ENCODE assay signal across 8 cellular contexts in genomic region chr22:20418211-20418788, GRCh38. TPM values are rescaled to one million over a fixed set of nuclear protein-coding genes. Genes with fewer than 3 reads are reported as not detected.
DNase-seq lines count a peak whose midpoint lies in the region; ATAC-seq and TF ChIP-seq lines count a peak whose summit lies in the region.

No MANE protein-coding gene starts in this region.

- DNase-seq in C1 segment of cervical spinal cord (lab: John Stamatoyannopoulos, UW) (peak in 13 of 14 donors; percentile 35 to 78 (median 57)), HFFc6 (peak; percentile 81), activated T-cell treated with anti-CD3 and anti-CD28 coated beads for 48 hours (ENCODE audit: low read depth) (peak; percentile 66), NCI-H2107 (lab: John Stamatoyannopoulos, UW) (no peak)
- peak; percentile 80 for DNase-seq in stimulated activated CD8-positive, alpha-beta memory T cell treated with anti-CD3 and anti-CD28 coated beads, Interleukin-4, amount 100 ng/mL, for 48 hours

- H3K27ac ChIP-seq in OCI-LY1 (ENCODE audit: low read depth, low read length, poor library complexity, severe bottlenecking), result no peak overlapping the region

- peak overlapping the region; percentile 65 for H3K27ac Mint-ChIP-seq in HFFc6

- peak; percentile 78 for ATAC-seq in esophagus mucosa

- H3K27me3 Mint-ChIP-seq in HFFc6 (ENCODE audit: insufficient read depth), result no peaks in the 10 kb centered on the region; the same call in none of the 2 replicates

- H3K4me2 ChIP-seq in OCI-LY1 (ENCODE audit: low read length), result peak overlapping the region; percentile 80

- H3K36me3 ChIP-seq in OCI-LY1 (ENCODE audit: insufficient read depth, low read length) (no peaks in the 10 kb centered on the region), mucosa of stomach (ENCODE audit: control insufficient read depth, insufficient read depth, low read length) (no peaks in the 10 kb centered on the region)

- TF ChIP-seq CTCF in HFFc6 (IDR thresholded peaks at IDR 0.05) (peak; percentile 96), OCI-LY1 (IDR thresholded peaks at IDR 0.05; ENCODE audit: low read length) (peak; percentile 81)

- H3K9me3 Mint-ChIP-seq in HFFc6, result no peaks in the 10 kb centered on the region

- H3K4me1 Mint-ChIP-seq in HFFc6 (ENCODE audit: low read depth), result peaks cover 2% of the 10 kb centered on the region; the same call in 1 of the 2 replicates

- H3K4me3 ChIP-seq in OCI-LY1 (ENCODE audit: low read depth, low read length, poor library complexity, severe bottlenecking), result peak overlapping the region; percentile 56
- H3K4me3 ChIP-seq in mucosa of stomach (ENCODE audit: low read length), result no peak overlapping the region

- no peaks in the 10 kb centered on the region for H3K36me3 Mint-ChIP-seq in HFFc6 (ENCODE audit: low read depth)

- H3K9me2 ChIP-seq in OCI-LY1 (ENCODE audit: low read depth, low read length), result no peaks in the 10 kb centered on the region

- no peaks in the 10 kb centered on the region for H3F3A ChIP-seq in OCI-LY1 (ENCODE audit: insufficient read depth, low read length)

- no peaks in the 10 kb centered on the region for H3K4me1 ChIP-seq in OCI-LY1 (ENCODE audit: insufficient read depth, low read length, severe bottlenecking)
- peaks cover 4% of the 10 kb centered on the region for H3K4me1 ChIP-seq in mucosa of stomach (ENCODE audit: control insufficient read depth, insufficient read depth, low read length)

- no peaks in the 10 kb centered on the region for H3K79me2 ChIP-seq in OCI-LY1 (ENCODE audit: insufficient read depth, low read length)

- peak overlapping the region; percentile 48; the same call in 1 of the 2 replicates for H3K9ac ChIP-seq in OCI-LY1 (ENCODE audit: low read length)
- peak overlapping the region; percentile 39 for H3K9ac ChIP-seq in mucosa of stomach (ENCODE audit: low read length)

- peak overlapping the region; percentile 80 for H3K4me3 Mint-ChIP-seq in HFFc6

- H2AFZ ChIP-seq in OCI-LY1 (ENCODE audit: low read length), result no peak overlapping the region

- H3K27me3 ChIP-seq in OCI-LY1 (ENCODE audit: insufficient read depth, low read length) (peaks cover 9% of the 10 kb centered on the region; the same call in 1 of the 2 replicates), mucosa of stomach (ENCODE audit: control insufficient read depth, insufficient read depth, low read length) (peaks cover 10% of the 10 kb centered on the region)

- H4K20me1 ChIP-seq in OCI-LY1 (ENCODE audit: insufficient read depth, low read length), result no peaks in the 10 kb centered on the region

- no peaks in the 10 kb centered on the region for H3K9me3 ChIP-seq in OCI-LY1 (ENCODE audit: low read length)
- no peaks in the 10 kb centered on the region for H3K9me3 ChIP-seq in mucosa of stomach (ENCODE audit: control insufficient read depth, low read length)

RNA-seq across cellular contexts. Expression of gene SCARF2, which starts 19.3 kb away (rescaled TPM):
- total RNA-seq in HFFc6 (2021; fragmentation: NEBNext Ultra II Directional; extraction: Animal tissue kit (Norgen Biotek cat#: 25700)), result 10 to 100 TPM; 65.1 to 92.3 (median 68.9) TPM
- total RNA-seq in esophagus mucosa, result 0.48 TPM

RNA-seq across cellular contexts. Expression of gene ZNF74, which starts 24.3 kb away (rescaled TPM):
- total RNA-seq in HFFc6 (2021; fragmentation: NEBNext Ultra II Directional; extraction: Animal tissue kit (Norgen Biotek cat#: 25700)), result 1 to 10 TPM; 5.1 to 8.1 (median 6.2) TPM
- total RNA-seq in esophagus mucosa, result 4.6 TPM

Comparison
In these comparisons a context has a peak if more than half of its experiments do, and no peak if none do; other contexts are left out.
1. RNA of gene SCARF2, which starts 19.3 kb away (total RNA-seq): 65.1 to 92.3 TPM in HFFc6; 0.48 TPM in esophagus mucosa (single experiment); every median in the first group is over 10 times any median in the second.